Comparison of ENCODE assay signal across 19 cellular contexts in the genomic region with DNA sequence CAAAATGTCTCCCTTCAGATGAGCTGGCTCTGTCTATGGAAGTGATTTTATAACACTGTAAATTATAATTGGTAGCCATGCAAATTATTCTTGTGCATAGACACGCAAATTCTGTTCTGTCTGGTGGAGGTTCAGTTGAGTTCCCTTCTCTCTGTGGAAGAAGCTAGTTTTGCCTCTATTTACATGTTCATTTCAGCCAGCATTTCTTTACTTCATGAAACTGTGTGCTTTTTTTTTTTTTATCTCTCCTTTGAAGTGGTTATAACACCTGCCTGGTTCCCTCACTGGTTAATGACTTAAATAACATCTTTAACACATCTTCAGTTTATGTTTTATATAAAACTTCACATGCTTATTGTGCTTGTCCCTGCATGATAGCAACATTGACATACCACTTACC.
"Had no signal": no experiment of that assay in that cellular context is flagged by ENCODE, and none has a peak within 500 bp of the region (broad histone marks: within the 10 kb centered on the region; RNA-seq: fewer than 3 reads in every experiment).

No MANE protein-coding gene starts in this region.

- H3K36me3 ChIP-seq: colonic mucosa, esophagus muscularis mucosa, gastrocnemius medialis, heart right ventricle, left lung, lower lobe of right lung had no signal

- H3K9me3 ChIP-seq: colonic mucosa, esophagus muscularis mucosa, gastrocnemius medialis, heart right ventricle, lower lobe of right lung, mucosa of descending colon had no signal

- H3K4me3 ChIP-seq: colonic mucosa, dorsolateral prefrontal cortex, esophagus muscularis mucosa, gastrocnemius medialis, heart right ventricle, left lung, lower lobe of right lung, mucosa of descending colon had no signal

- ATAC-seq: foreskin keratinocyte, gastrocnemius medialis, heart right ventricle, left cardiac atrium, left lung, left ventricle myocardium superior, lower lobe of right lung, mucosa of descending colon had no signal

- H3K27ac ChIP-seq: colonic mucosa, dorsolateral prefrontal cortex, esophagus muscularis mucosa, foreskin keratinocyte, gastrocnemius medialis, heart right ventricle, left lung, lower lobe of right lung had no signal

- H3K27me3 ChIP-seq: colonic mucosa, esophagus muscularis mucosa, foreskin keratinocyte, gastrocnemius medialis, heart right ventricle, left lung had no signal

- H3K4me1 ChIP-seq: colonic mucosa, esophagus muscularis mucosa, foreskin keratinocyte, gastrocnemius medialis, heart right ventricle, left lung, lower lobe of right lung had no signal

- DNase-seq: colonic mucosa; cortex of kidney; dorsolateral prefrontal cortex; effector CD4-positive, alpha-beta T cell; effector memory CD4-positive, alpha-beta T cell; foreskin keratinocyte; gastrocnemius medialis; glutamatergic neuron; head of caudate nucleus; heart right ventricle; hippocampal formation; left cardiac atrium; left lung; left ventricle myocardium superior; lower lobe of right lung; mesenchymal stem cell; mucosa of descending colon; naive B cell had no signal
